ENCODE assay signal across 4 cellular contexts in genomic region chr9:84107081-84107480, GRCh38.
"Had no signal": no experiment of that assay in that cellular context is flagged by ENCODE, and none has a peak within 500 bp of the region (broad histone marks: within the 10 kb centered on the region; RNA-seq: fewer than 3 reads in every experiment).

No MANE protein-coding gene starts in this region.

- DNase-seq: H9, HCEC 1CT, IMR-90 had no signal

- H3K9me3 Mint-ChIP-seq: GM23338, H9 had no signal

- ATAC-seq: GM23338 had no signal

- H3K4me3 ChIP-seq: GM23338 had no signal

- H3K27ac Mint-ChIP-seq: GM23338, H9 had no signal

- H3K4me3 Mint-ChIP-seq: GM23338, H9 had no signal
